In genomic region chr4:158769175-158769831, GRCh38 we compare ENCODE assay signal across 8 cellular contexts. TPM values are rescaled to one million over a fixed set of nuclear protein-coding genes. Genes with fewer than 3 reads are reported as not detected.
DNase-seq lines count a peak whose midpoint lies in the region; ATAC-seq and TF ChIP-seq lines count a peak whose summit lies in the region.

No MANE protein-coding gene starts in this region.

- peak; percentile 45 for ATAC-seq in HG03064 (IDR thresholded peaks at IDR 0.05; ENCODE audit: low read depth, unreplicated experiment)
- ATAC-seq in activated naive CD4-positive, alpha-beta T cell treated with anti-CD3 and anti-CD28 coated beads, Interleukin-2, amount 50 U/mL, for 72 hours: peak; percentile 47 to 72
- peak; percentile 13 to 56 (median 48) for ATAC-seq in heart left ventricle

- no peaks in the 10 kb centered on the region for H3K9me3 ChIP-seq in SJCRH30 (replicated peaks)
- H3K9me3 ChIP-seq in heart left ventricle: no peaks in the 10 kb centered on the region

- no peak for TF ChIP-seq CTCF in heart left ventricle (IDR thresholded peaks at IDR 0.05)

- intact Hi-C loops in heart left ventricle (cut with DNase I): loop anchor here in 8 of 10 donors (2.0 to 5.0 kb wide), 12 partner anchors 37 to 97 kb away; partner anchors contain the start of genes C4orf46 (in 1 of the 8), ETFDH (in 1 of the 8) and PPID (in 1 of the 8)
- intact Hi-C loops in posterior vena cava (cut with DNase I): loop anchor here in 1 of 2 donors (5.0 kb wide), 1 partner anchor 43 kb away; no protein-coding TSS in a partner anchor

- H3K36me3 Mint-ChIP-seq in activated naive CD4-positive, alpha-beta T cell treated with anti-CD3 and anti-CD28 coated beads, Interleukin-2, amount 50 U/mL, for 72 hours: peaks cover 9 to 15% of the 10 kb centered on the region in 2 donors

- DNase-seq in DMS 273 (lab: John Stamatoyannopoulos, UW; ENCODE audit: unreplicated experiment) (peak; percentile 38), DMS 273 treated with DMSO at 0.1 percent for 48 hours (lab: John Stamatoyannopoulos, UW) (no peak), SJCRH30 (peak; percentile 27 to 35), heart left ventricle (peak; percentile 41 to 82 (median 49)), posterior vena cava (ENCODE audit: low spot score) (peak; percentile 84), NCI-H774 (lab: John Stamatoyannopoulos, UW) (no peak)
- peak; percentile 46 to 75 for DNase-seq in activated naive CD4-positive, alpha-beta T cell treated with anti-CD3 and anti-CD28 coated beads, Interleukin-2, amount 50 U/mL, for 72 hours (ENCODE audit: low spot score in 2 of 2)

- peak overlapping the region; percentile 53 for H3K27ac ChIP-seq in SJCRH30
- peak overlapping the region; percentile 70 to 95 (median 91) for H3K27ac ChIP-seq in heart left ventricle

- H3K27ac Mint-ChIP-seq in activated naive CD4-positive, alpha-beta T cell treated with anti-CD3 and anti-CD28 coated beads, Interleukin-2, amount 50 U/mL, for 72 hours: peak overlapping the region; percentile 95 to 99

- WGBS in heart left ventricle, 4 donors: 0 to 1% (median 0%) methylated on average over 13 to 47 of the region's 47 CpGs

- H3K4me1 ChIP-seq in SJCRH30 (no peaks in the 10 kb centered on the region), heart left ventricle (peaks cover 7 to 64% (median 43%) of the 10 kb centered on the region in 12 donors)

- no peaks in the 10 kb centered on the region for H3K27me3 ChIP-seq in SJCRH30
- H3K27me3 ChIP-seq in heart left ventricle: no peaks in the 10 kb centered on the region

- H3K4me3 ChIP-seq in SJCRH30: peak overlapping the region; percentile 85
- peak overlapping the region; percentile 70 to 97 (median 92) for H3K4me3 ChIP-seq in heart left ventricle

- TF ChIP-seq POLR2A in heart left ventricle (IDR thresholded peaks at IDR 0.05): no peak

- no peaks in the 10 kb centered on the region for H3K9me3 Mint-ChIP-seq in activated naive CD4-positive, alpha-beta T cell treated with anti-CD3 and anti-CD28 coated beads, Interleukin-2, amount 50 U/mL, for 72 hours

- H3K36me3 ChIP-seq in SJCRH30: no peaks in the 10 kb centered on the region
- H3K36me3 ChIP-seq in heart left ventricle: no peaks in the 10 kb centered on the region

RNA-seq across cellular contexts. Expression of gene FNIP2, which starts 0.5 kb away (rescaled TPM):
- total RNA-seq in SJCRH30 (2014; rRNA removed; shearing (Covaris generic)): 15.9 and 18.4 TPM in 2 replicates
- 10 to 100 TPM; 15.5 to 26.4 TPM for total RNA-seq in activated naive CD4-positive, alpha-beta T cell treated with anti-CD3 and anti-CD28 coated beads, Interleukin-2, amount 50 U/mL, for 72 hours
- 10 to 100 TPM; 32.4 to 87.4 (median 44.7) TPM for total RNA-seq in heart left ventricle
- polyA plus RNA-seq in heart left ventricle: 10 to 100 TPM; 14.5 to 36.8 TPM
- 10 to 100 TPM; 37.9 to 93.0 TPM for total RNA-seq in posterior vena cava

RNA-seq across cellular contexts. Expression of gene PPID, which starts 46.1 kb away (rescaled TPM):
- total RNA-seq in SJCRH30 (2014; rRNA removed; shearing (Covaris generic)): 26.2 and 26.9 TPM in 2 replicates
- 10 to 100 TPM; 60.8 to 68.4 TPM for total RNA-seq in activated naive CD4-positive, alpha-beta T cell treated with anti-CD3 and anti-CD28 coated beads, Interleukin-2, amount 50 U/mL, for 72 hours
- total RNA-seq in heart left ventricle (10 to 100 TPM; 24.1 to 43.4 (median 30.7) TPM), posterior vena cava (10 to 100 TPM; 13.6 to 14.9 TPM)
- 10 to 100 TPM; 37.0 to 55.3 TPM for polyA plus RNA-seq in heart left ventricle

Comparison
In these comparisons a context has a peak if more than half of its experiments do, and no peak if none do; other contexts are left out.
1. DNase-seq: peak in DMS 273 (single experiment), SJCRH30 (2 of 2), activated naive CD4-positive, alpha-beta T cell treated with anti-CD3 and anti-CD28 coated beads, Interleukin-2, amount 50 U/mL, for 72 hours (2 of 2), heart left ventricle (5 of 5) and posterior vena cava (single experiment); none in DMS 273 treated with DMSO at 0.1 percent for 48 hours (single experiment) and NCI-H774 (single experiment).
2. Peak in every context shown above with its lines, with median percentiles within 50 percentile points of each other: ATAC-seq.